ENCODE assay signal across 11 cellular contexts in the genomic region with DNA sequence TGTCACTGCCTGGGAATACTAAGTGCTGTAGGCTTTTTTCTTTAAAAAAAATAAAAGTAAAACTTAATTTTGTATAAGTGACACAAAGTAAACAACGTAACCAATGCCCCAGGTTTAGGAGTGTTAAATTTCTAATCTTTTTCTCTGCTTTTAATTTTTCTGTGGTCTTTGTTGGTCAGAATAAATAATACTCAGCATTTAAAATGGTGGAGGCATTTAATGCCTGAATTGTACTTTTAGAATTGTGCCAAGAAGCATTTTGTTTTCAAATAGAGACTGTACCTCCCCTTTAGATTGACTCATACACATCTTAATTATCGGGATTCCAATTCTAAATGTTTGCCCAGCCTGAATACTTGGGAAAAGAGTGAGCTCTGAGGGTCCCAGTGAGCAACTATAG. TPM values are rescaled to one million over a fixed set of nuclear protein-coding genes. Genes with fewer than 3 reads are reported as not detected.
DNase-seq lines count a peak whose midpoint lies in the region; ATAC-seq, FAIRE-seq and TF ChIP-seq lines count a peak whose summit lies in the region.
"Had no signal": no experiment of that assay in that cellular context is flagged by ENCODE, and none has a peak within 500 bp of the region (broad histone marks: within the 10 kb centered on the region; RNA-seq: fewer than 3 reads in every experiment).

No MANE protein-coding gene starts in this region.

- peak overlapping the region; percentile 86 for H3K4me2 ChIP-seq in K562 (ENCODE audit: insufficient read depth, low read length)

- POLR2A ChIA-PET in K562 (lab: Yijun Ruan, JAX): interaction anchor here (0.7 to 1.2 kb wide), 2 partner anchors 10 to 12 kb away, joined by 3 to 5 read pairs; no protein-coding TSS in a partner anchor

- TF ChIP-seq CTCF in K562 (IDR thresholded peaks at IDR 0.05 in 2 of 3, conservative IDR thresholded peaks at IDR 0.05 in 1 of 3; ENCODE audit: insufficient read depth in 2 of 3, low read depth in 1 of 3, low read length in 3 of 3) (no peak), uterus (IDR thresholded peaks at IDR 0.05) (no peak)

- intact Hi-C loops in K562 (cut with micrococcal nuclease): loop anchor here (5.0 to 10.0 kb wide), 3 partner anchors 192 to 1442 kb away; no protein-coding TSS in a partner anchor
- intact Hi-C loops in uterus (cut with DNase I; ENCODE audit: low total_unique reads): no loop called here

- H3K9ac ChIP-seq in K562 (ENCODE audit: insufficient read depth in 1 of 2, low read depth in 2 of 2, low read length in 2 of 2) (peak overlapping the region; percentile 83 to 88), mucosa of stomach (ENCODE audit: low read length) (peak overlapping the region; percentile 94)

- DNase-seq in HT-29 (ENCODE audit: low spot score) (peak; percentile 9), K562 (ENCODE audit: extremely low read depth in 1 of 4, low spot score in 3 of 4) (no peak), mucosa of gallbladder (ENCODE audit: low spot score) (no peak), uterus (no peak), DMS53 (lab: John Stamatoyannopoulos, UW) (no peak)
- DNase-seq: HCEC 1CT, NCI-H1105 treated with DMSO at 0.1 percent for 48 hours had no signal

- H4K20me1 ChIP-seq in K562 (replicated peaks; ENCODE audit: control insufficient read depth, insufficient read depth, low read length): no peaks in the 10 kb centered on the region

- no TSS peak for BruUV-seq in K562 (replicated peaks; lab: Mats Ljungman, UMichigan)

- TF ChIP-seq RAD21 in K562 (CRISPR knock-in tag; conservative IDR thresholded peaks at IDR 0.05 in 1 of 2, IDR thresholded peaks at IDR 0.05 in 1 of 2): no peak

- H3K4me3 ChIP-seq in ACC112 (ENCODE audit: low read depth, low read length) (peak overlapping the region; percentile 93), K562 (peak overlapping the region; percentile 73), mucosa of stomach (ENCODE audit: low read length) (no peak overlapping the region), uterus (peak overlapping the region in 1 of 2 donors; percentile 82)

- CTCF ChIA-PET in K562 (lab: Yijun Ruan, JAX; ENCODE audit: low intra/inter-chr PET ratio): no interaction called here

- H3K27me3 ChIP-seq in ACC112 (ENCODE audit: insufficient read depth, low read length): no peaks in the 10 kb centered on the region
- H3K27me3 ChIP-seq in K562 (ENCODE audit: control insufficient read depth in 2 of 2, insufficient read depth in 2 of 2, low read length in 2 of 2): no peaks in the 10 kb centered on the region
- H3K27me3 ChIP-seq in mucosa of stomach (ENCODE audit: control insufficient read depth, insufficient read depth, low read length): no peaks in the 10 kb centered on the region
- no peaks in the 10 kb centered on the region for H3K27me3 ChIP-seq in uterus

- TF ChIP-seq EP300 in K562 (IDR thresholded peaks at IDR 0.05; ENCODE audit: low read length): no peak

- H2AFZ ChIP-seq in ACC112 (ENCODE audit: low read length, unreplicated experiment) (no peak overlapping the region), K562 (ENCODE audit: low read depth, low read length) (no peak overlapping the region)

- H3K27ac ChIP-seq in ACC112 (ENCODE audit: low read depth, low read length) (no peak overlapping the region), K562 (ENCODE audit: extremely low read depth, low read depth, low read length) (peak overlapping the region; percentile 84), uterus (no peak overlapping the region)

- H3K79me2 ChIP-seq in ACC112 (ENCODE audit: control insufficient read depth, insufficient read depth, low read length, unreplicated experiment) (peaks cover 47% of the 10 kb centered on the region), K562 (ENCODE audit: control insufficient read depth, insufficient read depth, low read length) (peaks cover 69% of the 10 kb centered on the region)

- WGBS in K562 (ENCODE audit: insufficient coverage, low coverage, missing lambda C conversion rate): 2% methylated on average over 2 of the region's 2 CpGs

- in situ Hi-C loops in K562 (cut with MboI): no loop called here

- no peaks in the 10 kb centered on the region for H3K9me3 ChIP-seq in K562 (replicated peaks; ENCODE audit: control insufficient read depth, insufficient read depth, low read depth, low read length)
- H3K9me3 ChIP-seq in mucosa of stomach (ENCODE audit: control insufficient read depth, low read length): no peaks in the 10 kb centered on the region
- no peaks in the 10 kb centered on the region for H3K9me3 ChIP-seq in uterus

- ATAC-seq in K562: no peak
- ATAC-seq in GM18858 (IDR thresholded peaks at IDR 0.05; ENCODE audit: unreplicated experiment): no peak

- no peak for FAIRE-seq in K562 (lab: Jason Lieb, UNC)
- FAIRE-seq: G401.6 had no signal

- TF ChIP-seq POLR2A in K562 (conservative IDR thresholded peaks at IDR 0.05) (no peak), uterus (IDR thresholded peaks at IDR 0.05) (no peak)

- no peaks in the 10 kb centered on the region for H3K36me3 ChIP-seq in ACC112 (ENCODE audit: insufficient read depth, low read length)
- H3K36me3 ChIP-seq in K562 (ENCODE audit: control insufficient read depth, insufficient read depth, low read length): no peaks in the 10 kb centered on the region; the same call in 2 of the 3 replicates
- H3K36me3 ChIP-seq in mucosa of stomach (ENCODE audit: control insufficient read depth, insufficient read depth, low read length): no peaks in the 10 kb centered on the region
- H3K36me3 ChIP-seq in uterus: no peaks in the 10 kb centered on the region

- no peaks in the 10 kb centered on the region for H3K9me1 ChIP-seq in K562 (ENCODE audit: control insufficient read depth, insufficient read depth, low read length)

- H3K4me1 ChIP-seq in ACC112 (ENCODE audit: control insufficient read depth, insufficient read depth, low read length, unreplicated experiment) (peaks cover 12% of the 10 kb centered on the region), K562 (replicated peaks in 1 of 2; ENCODE audit: control insufficient read depth in 2 of 2, insufficient read depth in 2 of 2, low read length in 2 of 2) (peaks cover 7 to 13% of the 10 kb centered on the region in 2 experiments; a peak in 3 of 5 replicates), mucosa of stomach (ENCODE audit: control insufficient read depth, insufficient read depth, low read length) (peaks cover 19% of the 10 kb centered on the region), uterus (peaks cover 0 to 10% of the 10 kb centered on the region in 2 donors)

TF ChIP-seq in K562, 482 proteins besides CTCF, POLR2A, EP300 and RAD21:
- TF ChIP-seq ELF2 (CRISPR knock-in tag; IDR thresholded peaks at IDR 0.05): no peak
- TF ChIP-seq C11orf30 (IDR thresholded peaks at IDR 0.05; ENCODE audit: low read depth): peak; percentile 71; the same call in 1 of the 2 replicates
- 0 out of 2 replicates have a peak, but pooled peaks have one; percentile 16 for TF ChIP-seq POLR2H (tag; IDR thresholded peaks at IDR 0.05; ENCODE audit: low read depth)
- no peak for TF ChIP-seq TCF3 (CRISPR knock-in tag; IDR thresholded peaks at IDR 0.05)
- TF ChIP-seq NFE2L1 (tag; IDR thresholded peaks at IDR 0.05; ENCODE audit: borderline replicate concordance, low read depth): no peak
- no peak for TF ChIP-seq CREB1 (IDR thresholded peaks at IDR 0.05)
- no peak for TF ChIP-seq CREB1 (CRISPR knock-in tag; IDR thresholded peaks at IDR 0.05)
- TF ChIP-seq ZNF175 (CRISPR knock-in tag; IDR thresholded peaks at IDR 0.05; ENCODE audit: low read depth): no peak
- TF ChIP-seq, protein P1, sequence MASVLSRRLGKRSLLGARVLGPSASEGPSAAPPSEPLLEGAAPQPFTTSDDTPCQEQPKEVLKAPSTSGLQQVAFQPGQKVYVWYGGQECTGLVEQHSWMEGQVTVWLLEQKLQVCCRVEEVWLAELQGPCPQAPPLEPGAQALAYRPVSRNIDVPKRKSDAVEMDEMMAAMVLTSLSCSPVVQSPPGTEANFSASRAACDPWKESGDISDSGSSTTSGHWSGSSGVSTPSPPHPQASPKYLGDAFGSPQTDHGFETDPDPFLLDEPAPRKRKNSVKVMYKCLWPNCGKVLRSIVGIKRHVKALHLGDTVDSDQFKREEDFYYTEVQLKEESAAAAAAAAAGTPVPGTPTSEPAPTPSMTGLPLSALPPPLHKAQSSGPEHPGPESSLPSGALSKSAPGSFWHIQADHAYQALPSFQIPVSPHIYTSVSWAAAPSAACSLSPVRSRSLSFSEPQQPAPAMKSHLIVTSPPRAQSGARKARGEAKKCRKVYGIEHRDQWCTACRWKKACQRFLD (CRISPR knock-in tag; IDR thresholded peaks at IDR 0.05): no peak
- no peak for TF ChIP-seq TCFL5 (CRISPR knock-in tag; conservative IDR thresholded peaks at IDR 0.05)
- TF ChIP-seq ETV1 (tag; conservative IDR thresholded peaks at IDR 0.05; ENCODE audit: low read depth): no peak
- peak; percentile 82 for TF ChIP-seq ZNF316 (IDR thresholded peaks at IDR 0.05)
- TF ChIP-seq ZFX (CRISPR knock-in tag; IDR thresholded peaks at IDR 0.05): 0 out of 2 replicates have a peak, but pooled peaks have one; percentile 25

RNA-seq across cellular contexts. Expression of a gene that starts 1.6 kb away (rescaled TPM):
- total RNA-seq in HT-29 (2014; rRNA removed; shearing (Covaris generic)): 7.9 and 13.1 TPM in 2 replicates
- total RNA-seq in K562 (2011; cell fraction: chromatin; rRNA removed; ENCODE audit: low replicate concordance): 87.5 and 343 TPM in 2 replicates
- 30.5 and 36.2 TPM in 2 replicates for total RNA-seq in K562 (2011; cell fraction: nucleolus; rRNA removed)
- 57.3 and 63.4 TPM in 2 replicates for total RNA-seq in K562 (2011; cell fraction: nucleoplasm; rRNA removed)
- total RNA-seq in K562 (2014; rRNA removed): 22.9 and 23.8 TPM in 2 replicates
- 40.3 and 48.6 TPM in 2 replicates for total RNA-seq in K562 (2014; rRNA removed; fragmentation: Illumina TruSeq; extraction: Trizol)
- 35.2 and 37.2 TPM in 2 replicates for total RNA-seq in K562 (2015; rRNA removed; fragmentation: Illumina TruSeq; extraction: Trizol)
- total RNA-seq in K562 (2021): 32.3 and 33.9 TPM in 2 replicates
- polyA plus RNA-seq in K562 (2011; rRNA removed): 36.9 and 37.0 TPM in 2 replicates
- polyA plus RNA-seq in K562 (2011; cell fraction: cytosol; rRNA removed): 5.8 and 10.7 TPM in 2 replicates
- polyA plus RNA-seq in K562 (2011; cell fraction: nucleus; rRNA removed): 33.7 and 57.8 TPM in 2 replicates
- polyA plus RNA-seq in K562 (2012): 14.0 and 28.4 TPM in 2 replicates
- polyA plus RNA-seq in K562 (2014; fragmentation: Illumina TruSeq; extraction: Trizol): 22.5 and 30.6 TPM in 2 replicates
- polyA plus RNA-seq in K562 (2014; fragmentation: Nextera tagmentation; extraction: Ambion mirVana): 1 to 10 TPM; 8.3 to 8.6 TPM
- polyA plus RNA-seq in K562 (2014; rRNA removed): 17.6 and 20.3 TPM in 2 replicates
- polyA minus RNA-seq in K562 (2011; rRNA and poly(A)+ RNA removed): 97.6 and 133 TPM in 2 replicates
- 26.8 and 32.4 TPM in 2 replicates for polyA minus RNA-seq in K562 (2011; cell fraction: cytosol; rRNA and poly(A)+ RNA removed)
- 96.9 and 165 TPM in 2 replicates for polyA minus RNA-seq in K562 (2011; cell fraction: nucleus; rRNA and poly(A)+ RNA removed)
- total RNA-seq in mucosa of gallbladder: 51.4 TPM
- total RNA-seq in uterus: 100 to 1,000 TPM in 1 of 4 donors, 10 to 100 TPM in 3; 24.4 to 119 (median 56.1) TPM
